In the genomic region with DNA sequence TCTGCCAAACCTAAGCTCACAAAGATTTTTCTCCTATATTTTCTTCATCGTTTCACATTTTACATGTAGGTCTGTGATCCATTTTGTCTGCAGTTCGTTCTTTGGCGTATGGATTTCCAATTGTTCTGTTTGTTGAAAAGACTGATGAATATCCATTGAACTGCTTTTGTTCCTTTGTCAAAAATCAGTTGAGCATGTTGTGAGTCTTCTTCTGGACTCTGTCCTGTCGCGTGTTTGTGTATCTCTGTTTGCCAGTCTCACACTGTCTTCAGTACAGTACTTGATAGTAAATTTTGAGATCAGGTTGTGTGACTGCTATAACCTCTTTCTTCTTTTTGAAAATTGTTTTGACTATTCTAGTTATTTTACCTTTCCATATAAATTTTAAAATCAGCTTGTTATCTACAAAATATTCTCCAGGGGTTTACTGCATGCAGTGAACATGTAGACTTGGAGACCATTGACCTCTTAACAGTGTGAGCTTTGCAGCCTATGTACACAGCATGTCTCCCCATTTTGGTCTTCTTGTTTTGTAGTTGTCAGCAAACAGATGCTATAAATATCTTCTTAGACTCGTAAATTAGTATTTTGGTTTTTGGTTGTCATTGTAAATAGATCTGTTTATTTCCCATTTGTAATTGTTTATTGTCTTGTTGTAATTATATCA, we compare ENCODE assay signal across 16 cellular contexts.
A peak's percentile ranks its signal among the peaks of the same experiment; 100 is the strongest.
DNase-seq lines count a peak whose midpoint lies in the region; ATAC-seq, FAIRE-seq and TF ChIP-seq lines count a peak whose summit lies in the region.
"Had no signal": no experiment of that assay in that cellular context is flagged by ENCODE, and none has a peak within 500 bp of the region (broad histone marks: within the 10 kb centered on the region; RNA-seq: fewer than 3 reads in every experiment).

No MANE protein-coding gene starts in this region.

- no peak for TF ChIP-seq RAD21 in A549 (conservative IDR thresholded peaks at IDR 0.05 in 1 of 2, IDR thresholded peaks at IDR 0.05 in 1 of 2)

- peaks cover 14 to 79% (median 46%) of the 10 kb centered on the region in 11 experiments; a peak in 21 of 22 replicates for H3K36me3 ChIP-seq in BLaER1 treated with 17β-estradiol and CSF1 and Interleukin-3, amounts not matched to agents 10 nM and 100 nM
- no peaks in the 10 kb centered on the region for H3K36me3 ChIP-seq in right lobe of liver
- H3K36me3 ChIP-seq: SJSA1 had no signal

- no peaks in the 10 kb centered on the region for H3K27me3 Mint-ChIP-seq in T-helper 17 cell

- DNase-seq in A549 (ENCODE audit: low read depth in 1 of 2, low spot score in 1 of 2) = no peak
- no peak for DNase-seq in T-helper 17 cell
- no peak for DNase-seq in right lobe of liver
- DNase-seq in GM19239 (ENCODE audit: insufficient read length, low spot score) = no peak
- DNase-seq in activated gamma-delta T cell (lab: John Stamatoyannopoulos, UW) = no peak
- DNase-seq: BE2C, Caco-2, KG1, NCI-H1092, NCI-H187 had no signal

- H3K4me3 ChIP-seq in A549 (no peak overlapping the region), right lobe of liver (no peak overlapping the region)
- no peak overlapping the region for H3K4me3 ChIP-seq in BLaER1 treated with 17β-estradiol and CSF1 and Interleukin-3, amounts not matched to agents 10 nM and 100 nM
- H3K4me3 ChIP-seq: SJSA1 had no signal

- no peak overlapping the region for H3K4me2 ChIP-seq in A549
- H3K4me2 ChIP-seq in BLaER1 treated with 17β-estradiol and CSF1 and Interleukin-3, amounts not matched to agents 10 nM and 100 nM = peak overlapping the region in 7 of 11 experiments; percentile 14 to 35 (median 22); a peak in 6 of 22 replicates

- H3K27ac ChIP-seq in A549 (no peak overlapping the region), right lobe of liver (peak overlapping the region in 1 of 3 donors; percentile 7)
- peak overlapping the region; percentile 15 to 100 (median 98); a peak in 19 of 22 replicates for H3K27ac ChIP-seq in BLaER1 treated with 17β-estradiol and CSF1 and Interleukin-3, amounts not matched to agents 10 nM and 100 nM
- H3K27ac ChIP-seq: HL-60, RWPE1, SJSA1 had no signal

- H3K9ac ChIP-seq in BLaER1 treated with 17β-estradiol and CSF1 and Interleukin-3, amounts not matched to agents 10 nM and 100 nM = peak overlapping the region in 6 of 11 experiments; percentile 3 to 51 (median 14); a peak in 6 of 22 replicates

- no peak for TF ChIP-seq POLR2A in A549 (IDR thresholded peaks at IDR 0.05; ENCODE audit: low read length)
- no peak for TF ChIP-seq POLR2A in right lobe of liver (IDR thresholded peaks at IDR 0.05)

- 84% methylated on average over 6 of the region's 6 CpGs for WGBS in A549 (ENCODE audit: missing lambda C conversion rate)
- 48% methylated on average over 6 of the region's 6 CpGs for WGBS in right lobe of liver (ENCODE audit: insufficient coverage, low coverage, low lambda C conversion rate, missing lambda C conversion rate)

- ATAC-seq in A549 (no peak), T-helper 17 cell (no peak), right lobe of liver (peak; percentile 76 to 88 (median 84)), GM18861 (IDR thresholded peaks at IDR 0.05; ENCODE audit: unreplicated experiment) (no peak)

- peaks cover 59% of the 10 kb centered on the region for H3K4me1 Mint-ChIP-seq in T-helper 17 cell

- H3K36me3 Mint-ChIP-seq in T-helper 17 cell (ENCODE audit: low read depth) = peaks cover 8% of the 10 kb centered on the region

- TF ChIP-seq CTCF in A549 (IDR thresholded peaks at IDR 0.05) = no peak
- TF ChIP-seq CTCF in right lobe of liver (IDR thresholded peaks at IDR 0.05) = no peak

- POLR2A ChIA-PET in A549 (lab: Yijun Ruan, JAX) = no interaction called here

- no peak for TF ChIP-seq EP300 in A549 (IDR thresholded peaks at IDR 0.05)

- H3K27me3 ChIP-seq in BLaER1 treated with 17β-estradiol and CSF1 and Interleukin-3, amounts not matched to agents 10 nM and 100 nM = no peaks in the 10 kb centered on the region
- H3K27me3 ChIP-seq in right lobe of liver = no peaks in the 10 kb centered on the region
- H3K27me3 ChIP-seq: BE2C, SJSA1 had no signal

- CTCF ChIA-PET in A549 (lab: Yijun Ruan, JAX) = interaction anchor here (0.6 to 4.1 kb wide), 2 partner anchors 99 to 134 kb away, joined by 3 to 15 read pairs; no protein-coding TSS in a partner anchor

- peak overlapping the region; percentile 96 for H3K27ac Mint-ChIP-seq in T-helper 17 cell

- peak; percentile 63 for FAIRE-seq in A549 (lab: Jason Lieb, UNC)
- no peak for FAIRE-seq in GM19239 (lab: Jason Lieb, UNC)
- FAIRE-seq: GM18507 had no signal

- no peak overlapping the region for H3K4me3 Mint-ChIP-seq in T-helper 17 cell

- H3K9me3 ChIP-seq in A549 = no peaks in the 10 kb centered on the region
- H3K9me3 ChIP-seq in BLaER1 treated with 17β-estradiol and CSF1 and Interleukin-3, amounts not matched to agents 10 nM and 100 nM (replicated peaks in 1 of 11) = peaks cover 0 to 59% (median 28%) of the 10 kb centered on the region in 11 experiments; a peak in 17 of 22 replicates
- H3K9me3 ChIP-seq in T-helper 17 cell (ENCODE audit: control insufficient read depth, low read length, poor library complexity, severe bottlenecking) = no peaks in the 10 kb centered on the region
- no peaks in the 10 kb centered on the region for H3K9me3 ChIP-seq in right lobe of liver
- H3K9me3 ChIP-seq: BE2C, Caco-2, SJSA1 had no signal

- intact Hi-C loops in right lobe of liver (cut with DNase I) = no loop called here

- no peaks in the 10 kb centered on the region for H3K4me1 ChIP-seq in A549
- H3K4me1 ChIP-seq in BLaER1 treated with 17β-estradiol and CSF1 and Interleukin-3, amounts not matched to agents 10 nM and 100 nM = peaks cover 44 to 79% (median 71%) of the 10 kb centered on the region in 10 experiments
- peaks cover 0 to 10% (median 0%) of the 10 kb centered on the region in 4 donors for H3K4me1 ChIP-seq in right lobe of liver
- H3K4me1 ChIP-seq: Caco-2, SJSA1 had no signal

- H4K20me1 ChIP-seq in BLaER1 treated with 17β-estradiol and CSF1 and Interleukin-3, amounts not matched to agents 10 nM and 100 nM = 0 out of 22 replicates have a peak, but pooled peaks cover 0 to 7% (median 0%) of the 10 kb centered on the region in 11 experiments

TF ChIP-seq in A549, 52 proteins besides CTCF, POLR2A, EP300 and RAD21 (continues in another document):
- no peak for TF ChIP-seq CHD2 (IDR thresholded peaks at IDR 0.05; ENCODE audit: low read length, partially characterized antibody)
- TF ChIP-seq GATA3 (IDR thresholded peaks at IDR 0.05; ENCODE audit: borderline replicate concordance) = no peak
- no peak for TF ChIP-seq KDM1A (IDR thresholded peaks at IDR 0.05; ENCODE audit: low read depth)
- no peak for TF ChIP-seq RNF2 (IDR thresholded peaks at IDR 0.05; ENCODE audit: borderline replicate concordance, low read depth)
- no peak for TF ChIP-seq KDM5A (IDR thresholded peaks at IDR 0.05)
- TF ChIP-seq, protein P1, sequence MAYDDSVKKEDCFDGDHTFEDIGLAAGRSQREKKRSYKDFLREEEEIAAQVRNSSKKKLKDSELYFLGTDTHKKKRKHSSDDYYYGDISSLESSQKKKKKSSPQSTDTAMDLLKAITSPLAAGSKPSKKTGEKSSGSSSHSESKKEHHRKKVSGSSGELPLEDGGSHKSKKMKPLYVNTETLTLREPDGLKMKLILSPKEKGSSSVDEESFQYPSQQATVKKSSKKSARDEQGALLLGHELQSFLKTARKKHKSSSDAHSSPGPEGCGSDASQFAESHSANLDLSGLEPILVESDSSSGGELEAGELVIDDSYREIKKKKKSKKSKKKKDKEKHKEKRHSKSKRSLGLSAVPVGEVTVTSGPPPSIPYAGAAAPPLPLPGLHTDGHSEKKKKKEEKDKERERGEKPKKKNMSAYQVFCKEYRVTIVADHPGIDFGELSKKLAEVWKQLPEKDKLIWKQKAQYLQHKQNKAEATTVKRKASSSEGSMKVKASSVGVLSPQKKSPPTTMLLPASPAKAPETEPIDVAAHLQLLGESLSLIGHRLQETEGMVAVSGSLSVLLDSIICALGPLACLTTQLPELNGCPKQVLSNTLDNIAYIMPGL (CRISPR knock-in tag; IDR thresholded peaks at IDR 0.05; ENCODE audit: borderline replicate concordance) = no peak
- TF ChIP-seq MAFK (IDR thresholded peaks at IDR 0.05; ENCODE audit: partially characterized antibody) = no peak
- TF ChIP-seq RCOR1 (IDR thresholded peaks at IDR 0.05; ENCODE audit: low read depth, low read length) = no peak
- TF ChIP-seq, protein P2, sequence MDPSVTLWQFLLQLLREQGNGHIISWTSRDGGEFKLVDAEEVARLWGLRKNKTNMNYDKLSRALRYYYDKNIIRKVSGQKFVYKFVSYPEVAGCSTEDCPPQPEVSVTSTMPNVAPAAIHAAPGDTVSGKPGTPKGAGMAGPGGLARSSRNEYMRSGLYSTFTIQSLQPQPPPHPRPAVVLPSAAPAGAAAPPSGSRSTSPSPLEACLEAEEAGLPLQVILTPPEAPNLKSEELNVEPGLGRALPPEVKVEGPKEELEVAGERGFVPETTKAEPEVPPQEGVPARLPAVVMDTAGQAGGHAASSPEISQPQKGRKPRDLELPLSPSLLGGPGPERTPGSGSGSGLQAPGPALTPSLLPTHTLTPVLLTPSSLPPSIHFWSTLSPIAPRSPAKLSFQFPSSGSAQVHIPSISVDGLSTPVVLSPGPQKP (IDR thresholded peaks at IDR 0.05; ENCODE audit: low read depth, low read length) = no peak
- TF ChIP-seq EHMT2 (IDR thresholded peaks at IDR 0.05; ENCODE audit: low read depth) = no peak
- TF ChIP-seq, protein P3, sequence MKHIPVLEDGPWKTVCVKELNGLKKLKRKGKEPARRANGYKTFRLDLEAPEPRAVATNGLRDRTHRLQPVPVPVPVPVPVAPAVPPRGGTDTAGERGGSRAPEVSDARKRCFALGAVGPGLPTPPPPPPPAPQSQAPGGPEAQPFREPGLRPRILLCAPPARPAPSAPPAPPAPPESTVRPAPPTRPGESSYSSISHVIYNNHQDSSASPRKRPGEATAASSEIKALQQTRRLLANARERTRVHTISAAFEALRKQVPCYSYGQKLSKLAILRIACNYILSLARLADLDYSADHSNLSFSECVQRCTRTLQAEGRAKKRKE (CRISPR knock-in tag; IDR thresholded peaks at IDR 0.05; ENCODE audit: low read depth) = no peak
- no peak for TF ChIP-seq CHD4 (IDR thresholded peaks at IDR 0.05; ENCODE audit: borderline replicate concordance)
- TF ChIP-seq, protein P4, sequence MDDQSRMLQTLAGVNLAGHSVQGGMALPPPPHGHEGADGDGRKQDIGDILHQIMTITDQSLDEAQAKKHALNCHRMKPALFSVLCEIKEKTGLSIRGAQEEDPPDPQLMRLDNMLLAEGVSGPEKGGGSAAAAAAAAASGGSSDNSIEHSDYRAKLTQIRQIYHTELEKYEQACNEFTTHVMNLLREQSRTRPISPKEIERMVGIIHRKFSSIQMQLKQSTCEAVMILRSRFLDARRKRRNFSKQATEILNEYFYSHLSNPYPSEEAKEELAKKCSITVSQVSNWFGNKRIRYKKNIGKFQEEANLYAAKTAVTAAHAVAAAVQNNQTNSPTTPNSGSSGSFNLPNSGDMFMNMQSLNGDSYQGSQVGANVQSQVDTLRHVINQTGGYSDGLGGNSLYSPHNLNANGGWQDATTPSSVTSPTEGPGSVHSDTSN (IDR thresholded peaks at IDR 0.05) = no peak
- TF ChIP-seq ZSCAN20 (CRISPR knock-in tag; IDR thresholded peaks at IDR 0.05) = no peak
- TF ChIP-seq POLR2AphosphoS2 (conservative IDR thresholded peaks at IDR 0.05; ENCODE audit: low read length) = no peak
- TF ChIP-seq HOXB13 (CRISPR knock-in tag; IDR thresholded peaks at IDR 0.05; ENCODE audit: low read depth) = no peak

Comparison
In these comparisons a context has a peak if more than half of its experiments do, and no peak if none do; other contexts are left out.
1. ATAC-seq: peak in right lobe of liver (4 of 4); none in A549 (0 of 2), T-helper 17 cell (single experiment) and GM18861 (single experiment).
2. H3K27ac ChIP-seq: peak in BLaER1 treated with 17β-estradiol and CSF1 and Interleukin-3, amounts not matched to agents 10 nM and 100 nM (11 of 11); none in A549 (0 of 2).